In the genomic region with DNA sequence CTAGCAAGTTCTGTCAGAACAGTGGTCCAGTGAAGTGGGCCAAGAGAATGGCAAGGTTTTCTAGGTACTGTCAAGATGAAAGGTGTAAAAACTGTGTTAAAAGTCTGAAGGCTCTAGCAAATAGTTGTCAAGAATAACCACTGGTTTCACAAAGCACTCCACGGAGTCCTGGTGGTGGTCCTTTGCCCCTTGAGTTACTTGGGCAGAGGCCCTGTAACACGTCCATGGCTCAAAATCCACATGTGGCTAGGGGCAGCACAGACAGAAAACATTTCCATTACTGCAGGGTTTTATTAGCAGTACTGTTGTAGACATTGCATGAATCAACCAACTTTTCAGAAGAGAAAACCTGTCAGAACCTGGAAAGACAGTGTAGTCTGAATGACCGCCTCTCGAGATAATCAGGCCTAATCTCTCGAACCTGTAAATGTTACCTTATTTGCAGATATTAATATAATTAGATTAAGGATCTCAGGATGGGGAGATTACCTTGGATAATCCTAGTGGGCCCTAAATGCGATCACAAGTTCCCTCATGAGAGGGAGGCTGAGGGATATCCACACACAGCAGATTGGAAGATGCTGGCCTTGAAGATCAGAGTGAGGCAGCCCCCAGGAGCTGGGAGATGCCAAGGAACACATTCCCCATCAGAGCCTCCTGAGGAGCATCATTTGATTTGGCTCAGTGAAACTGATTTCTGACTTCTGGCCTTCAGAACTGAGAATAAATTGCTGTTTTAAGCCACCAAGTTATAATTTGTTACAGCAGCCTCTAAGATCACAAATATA, we compare ENCODE assay signal across 1 cellular context.
TF ChIP-seq lines count a peak whose summit lies in the region.

No MANE protein-coding gene starts in this region.

TF ChIP-seq in WTC11, 78 proteins besides CTCF, POLR2A, EP300 and RAD21 (continued from another document):
- TF ChIP-seq, protein P1, sequence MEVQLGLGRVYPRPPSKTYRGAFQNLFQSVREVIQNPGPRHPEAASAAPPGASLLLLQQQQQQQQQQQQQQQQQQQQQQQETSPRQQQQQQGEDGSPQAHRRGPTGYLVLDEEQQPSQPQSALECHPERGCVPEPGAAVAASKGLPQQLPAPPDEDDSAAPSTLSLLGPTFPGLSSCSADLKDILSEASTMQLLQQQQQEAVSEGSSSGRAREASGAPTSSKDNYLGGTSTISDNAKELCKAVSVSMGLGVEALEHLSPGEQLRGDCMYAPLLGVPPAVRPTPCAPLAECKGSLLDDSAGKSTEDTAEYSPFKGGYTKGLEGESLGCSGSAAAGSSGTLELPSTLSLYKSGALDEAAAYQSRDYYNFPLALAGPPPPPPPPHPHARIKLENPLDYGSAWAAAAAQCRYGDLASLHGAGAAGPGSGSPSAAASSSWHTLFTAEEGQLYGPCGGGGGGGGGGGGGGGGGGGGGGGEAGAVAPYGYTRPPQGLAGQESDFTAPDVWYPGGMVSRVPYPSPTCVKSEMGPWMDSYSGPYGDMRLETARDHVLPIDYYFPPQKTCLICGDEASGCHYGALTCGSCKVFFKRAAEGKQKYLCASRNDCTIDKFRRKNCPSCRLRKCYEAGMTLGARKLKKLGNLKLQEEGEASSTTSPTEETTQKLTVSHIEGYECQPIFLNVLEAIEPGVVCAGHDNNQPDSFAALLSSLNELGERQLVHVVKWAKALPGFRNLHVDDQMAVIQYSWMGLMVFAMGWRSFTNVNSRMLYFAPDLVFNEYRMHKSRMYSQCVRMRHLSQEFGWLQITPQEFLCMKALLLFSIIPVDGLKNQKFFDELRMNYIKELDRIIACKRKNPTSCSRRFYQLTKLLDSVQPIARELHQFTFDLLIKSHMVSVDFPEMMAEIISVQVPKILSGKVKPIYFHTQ (CRISPR knock-in tag; IDR thresholded peaks at IDR 0.05): peak; percentile 50; the same call in 1 of the 2 replicates
- TF ChIP-seq PRRX2 (CRISPR knock-in tag; IDR thresholded peaks at IDR 0.05) (peak; percentile 66; the same call in 1 of the 2 replicates), ZNF416 (CRISPR knock-in tag; IDR thresholded peaks at IDR 0.05) (0 out of 2 replicates have a peak, but pooled peaks have one; percentile 7), GABPB1 (CRISPR knock-in tag; IDR thresholded peaks at IDR 0.05) (no peak), MYBL2 (CRISPR knock-in tag; IDR thresholded peaks at IDR 0.05) (no peak), CBFB (CRISPR knock-in tag; IDR thresholded peaks at IDR 0.05; ENCODE audit: low read depth) (no peak), MXD4 (CRISPR knock-in tag; IDR thresholded peaks at IDR 0.05; ENCODE audit: borderline replicate concordance) (no peak), SMAD4 (CRISPR knock-in tag; IDR thresholded peaks at IDR 0.05) (no peak), ATF1 (CRISPR knock-in tag; IDR thresholded peaks at IDR 0.05) (no peak), EMX1 (CRISPR knock-in tag; IDR thresholded peaks at IDR 0.05) (peak; percentile 87), CREB1 (CRISPR knock-in tag; IDR thresholded peaks at IDR 0.05) (no peak), OVOL2 (CRISPR knock-in tag; IDR thresholded peaks at IDR 0.05; ENCODE audit: borderline replicate concordance) (no peak), FOXK1 (CRISPR knock-in tag; IDR thresholded peaks at IDR 0.05) (no peak)
- TF ChIP-seq, protein P2, sequence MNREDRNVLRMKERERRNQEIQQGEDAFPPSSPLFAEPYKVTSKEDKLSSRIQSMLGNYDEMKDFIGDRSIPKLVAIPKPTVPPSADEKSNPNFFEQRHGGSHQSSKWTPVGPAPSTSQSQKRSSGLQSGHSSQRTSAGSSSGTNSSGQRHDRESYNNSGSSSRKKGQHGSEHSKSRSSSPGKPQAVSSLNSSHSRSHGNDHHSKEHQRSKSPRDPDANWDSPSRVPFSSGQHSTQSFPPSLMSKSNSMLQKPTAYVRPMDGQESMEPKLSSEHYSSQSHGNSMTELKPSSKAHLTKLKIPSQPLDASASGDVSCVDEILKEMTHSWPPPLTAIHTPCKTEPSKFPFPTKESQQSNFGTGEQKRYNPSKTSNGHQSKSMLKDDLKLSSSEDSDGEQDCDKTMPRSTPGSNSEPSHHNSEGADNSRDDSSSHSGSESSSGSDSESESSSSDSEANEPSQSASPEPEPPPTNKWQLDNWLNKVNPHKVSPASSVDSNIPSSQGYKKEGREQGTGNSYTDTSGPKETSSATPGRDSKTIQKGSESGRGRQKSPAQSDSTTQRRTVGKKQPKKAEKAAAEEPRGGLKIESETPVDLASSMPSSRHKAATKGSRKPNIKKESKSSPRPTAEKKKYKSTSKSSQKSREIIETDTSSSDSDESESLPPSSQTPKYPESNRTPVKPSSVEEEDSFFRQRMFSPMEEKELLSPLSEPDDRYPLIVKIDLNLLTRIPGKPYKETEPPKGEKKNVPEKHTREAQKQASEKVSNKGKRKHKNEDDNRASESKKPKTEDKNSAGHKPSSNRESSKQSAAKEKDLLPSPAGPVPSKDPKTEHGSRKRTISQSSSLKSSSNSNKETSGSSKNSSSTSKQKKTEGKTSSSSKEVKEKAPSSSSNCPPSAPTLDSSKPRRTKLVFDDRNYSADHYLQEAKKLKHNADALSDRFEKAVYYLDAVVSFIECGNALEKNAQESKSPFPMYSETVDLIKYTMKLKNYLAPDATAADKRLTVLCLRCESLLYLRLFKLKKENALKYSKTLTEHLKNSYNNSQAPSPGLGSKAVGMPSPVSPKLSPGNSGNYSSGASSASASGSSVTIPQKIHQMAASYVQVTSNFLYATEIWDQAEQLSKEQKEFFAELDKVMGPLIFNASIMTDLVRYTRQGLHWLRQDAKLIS (CRISPR knock-in tag; IDR thresholded peaks at IDR 0.05; ENCODE audit: borderline replicate concordance): no peak
- TF ChIP-seq, protein P3, sequence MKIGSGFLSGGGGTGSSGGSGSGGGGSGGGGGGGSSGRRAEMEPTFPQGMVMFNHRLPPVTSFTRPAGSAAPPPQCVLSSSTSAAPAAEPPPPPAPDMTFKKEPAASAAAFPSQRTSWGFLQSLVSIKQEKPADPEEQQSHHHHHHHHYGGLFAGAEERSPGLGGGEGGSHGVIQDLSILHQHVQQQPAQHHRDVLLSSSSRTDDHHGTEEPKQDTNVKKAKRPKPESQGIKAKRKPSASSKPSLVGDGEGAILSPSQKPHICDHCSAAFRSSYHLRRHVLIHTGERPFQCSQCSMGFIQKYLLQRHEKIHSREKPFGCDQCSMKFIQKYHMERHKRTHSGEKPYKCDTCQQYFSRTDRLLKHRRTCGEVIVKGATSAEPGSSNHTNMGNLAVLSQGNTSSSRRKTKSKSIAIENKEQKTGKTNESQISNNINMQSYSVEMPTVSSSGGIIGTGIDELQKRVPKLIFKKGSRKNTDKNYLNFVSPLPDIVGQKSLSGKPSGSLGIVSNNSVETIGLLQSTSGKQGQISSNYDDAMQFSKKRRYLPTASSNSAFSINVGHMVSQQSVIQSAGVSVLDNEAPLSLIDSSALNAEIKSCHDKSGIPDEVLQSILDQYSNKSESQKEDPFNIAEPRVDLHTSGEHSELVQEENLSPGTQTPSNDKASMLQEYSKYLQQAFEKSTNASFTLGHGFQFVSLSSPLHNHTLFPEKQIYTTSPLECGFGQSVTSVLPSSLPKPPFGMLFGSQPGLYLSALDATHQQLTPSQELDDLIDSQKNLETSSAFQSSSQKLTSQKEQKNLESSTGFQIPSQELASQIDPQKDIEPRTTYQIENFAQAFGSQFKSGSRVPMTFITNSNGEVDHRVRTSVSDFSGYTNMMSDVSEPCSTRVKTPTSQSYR (CRISPR knock-in tag; IDR thresholded peaks at IDR 0.05): no peak
- TF ChIP-seq, protein P4, sequence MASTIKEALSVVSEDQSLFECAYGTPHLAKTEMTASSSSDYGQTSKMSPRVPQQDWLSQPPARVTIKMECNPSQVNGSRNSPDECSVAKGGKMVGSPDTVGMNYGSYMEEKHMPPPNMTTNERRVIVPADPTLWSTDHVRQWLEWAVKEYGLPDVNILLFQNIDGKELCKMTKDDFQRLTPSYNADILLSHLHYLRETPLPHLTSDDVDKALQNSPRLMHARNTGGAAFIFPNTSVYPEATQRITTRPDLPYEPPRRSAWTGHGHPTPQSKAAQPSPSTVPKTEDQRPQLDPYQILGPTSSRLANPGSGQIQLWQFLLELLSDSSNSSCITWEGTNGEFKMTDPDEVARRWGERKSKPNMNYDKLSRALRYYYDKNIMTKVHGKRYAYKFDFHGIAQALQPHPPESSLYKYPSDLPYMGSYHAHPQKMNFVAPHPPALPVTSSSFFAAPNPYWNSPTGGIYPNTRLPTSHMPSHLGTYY (CRISPR knock-in tag; IDR thresholded peaks at IDR 0.05): peak; percentile 67; the same call in 1 of the 2 replicates
- TF ChIP-seq, protein P5, sequence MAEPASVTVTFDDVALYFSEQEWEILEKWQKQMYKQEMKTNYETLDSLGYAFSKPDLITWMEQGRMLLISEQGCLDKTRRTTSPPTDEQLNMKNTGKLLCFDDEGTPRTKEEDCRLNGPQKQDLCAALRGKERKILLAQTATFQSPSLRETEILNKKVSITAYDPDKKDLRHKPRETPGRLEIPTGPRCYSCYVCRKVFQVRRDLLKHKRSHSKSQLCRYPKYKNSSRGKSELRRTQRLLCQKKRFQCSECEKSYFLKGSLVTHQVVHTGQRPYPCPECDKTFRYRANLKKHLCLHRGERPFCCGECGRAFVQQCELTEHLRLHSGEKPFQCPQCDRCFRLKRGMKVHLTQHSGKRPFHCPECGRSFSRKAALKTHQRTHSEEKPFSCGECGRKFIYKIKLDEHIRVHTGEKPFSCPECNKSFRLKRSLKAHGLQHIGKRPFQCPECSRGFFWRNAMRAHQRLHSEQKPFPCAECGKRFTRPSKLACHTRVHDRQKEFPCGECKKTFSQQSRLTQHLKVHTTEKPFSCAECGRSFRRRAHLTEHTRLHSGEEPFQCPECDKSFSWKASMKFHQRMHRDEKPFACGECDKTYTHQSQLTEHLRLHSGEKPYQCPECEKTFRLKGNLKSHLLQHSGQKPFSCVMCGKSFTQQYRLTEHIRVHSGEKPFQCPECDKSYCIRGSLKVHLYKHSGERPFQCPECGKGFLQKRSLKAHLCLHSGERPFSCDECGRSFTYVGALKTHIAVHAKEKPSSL (CRISPR knock-in tag; conservative IDR thresholded peaks at IDR 0.05): peak; percentile 64; the same call in 1 of the 2 replicates
- TF ChIP-seq, protein P6, sequence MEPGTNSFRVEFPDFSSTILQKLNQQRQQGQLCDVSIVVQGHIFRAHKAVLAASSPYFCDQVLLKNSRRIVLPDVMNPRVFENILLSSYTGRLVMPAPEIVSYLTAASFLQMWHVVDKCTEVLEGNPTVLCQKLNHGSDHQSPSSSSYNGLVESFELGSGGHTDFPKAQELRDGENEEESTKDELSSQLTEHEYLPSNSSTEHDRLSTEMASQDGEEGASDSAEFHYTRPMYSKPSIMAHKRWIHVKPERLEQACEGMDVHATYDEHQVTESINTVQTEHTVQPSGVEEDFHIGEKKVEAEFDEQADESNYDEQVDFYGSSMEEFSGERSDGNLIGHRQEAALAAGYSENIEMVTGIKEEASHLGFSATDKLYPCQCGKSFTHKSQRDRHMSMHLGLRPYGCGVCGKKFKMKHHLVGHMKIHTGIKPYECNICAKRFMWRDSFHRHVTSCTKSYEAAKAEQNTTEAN (CRISPR knock-in tag; IDR thresholded peaks at IDR 0.05): no peak
TF ChIP-seq in WTC11: peak in this region for 6.
